1 cellular context compared by ENCODE assay signal in genomic region chr3:6228958-6229683, GRCh38.
TF ChIP-seq lines count a peak whose summit lies in the region.

No MANE protein-coding gene starts in this region.

TF ChIP-seq in GM12878, 131 proteins besides CTCF, POLR2A, EP300 and RAD21 (continued from another document and continues in another):
- TF ChIP-seq REST (IDR thresholded peaks at IDR 0.05; ENCODE audit: low read depth, low read length) = no peak
- TF ChIP-seq E4F1 (IDR thresholded peaks at IDR 0.05; ENCODE audit: borderline replicate concordance, partially characterized antibody) = no peak
- TF ChIP-seq LARP7 (IDR thresholded peaks at IDR 0.05) = no peak
- TF ChIP-seq CREB1 (IDR thresholded peaks at IDR 0.05; ENCODE audit: low read depth) = no peak
- no peak for TF ChIP-seq YBX1 (IDR thresholded peaks at IDR 0.05)
- no peak for TF ChIP-seq BCLAF1 (IDR thresholded peaks at IDR 0.05)
- no peak for TF ChIP-seq ZSCAN29 (IDR thresholded peaks at IDR 0.05)
- no peak for TF ChIP-seq KAT2A (conservative IDR thresholded peaks at IDR 0.05; ENCODE audit: control insufficient read depth, low read depth, low read length)
- TF ChIP-seq BACH1 (IDR thresholded peaks at IDR 0.05; ENCODE audit: borderline replicate concordance) = no peak
- no peak for TF ChIP-seq STAT3 (IDR thresholded peaks at IDR 0.05; ENCODE audit: low read depth, low read length)
- no peak for TF ChIP-seq ELK1 (IDR thresholded peaks at IDR 0.05; ENCODE audit: low read depth, low read length)
- no peak for TF ChIP-seq ZNF687 (IDR thresholded peaks at IDR 0.05)
- no peak for TF ChIP-seq MEF2B (IDR thresholded peaks at IDR 0.05; ENCODE audit: partially characterized antibody, poor library complexity, severe bottlenecking)
- no peak for TF ChIP-seq ZNF274 (IDR thresholded peaks at IDR 0.05; ENCODE audit: insufficient read depth, insufficient read length)
- TF ChIP-seq STAT1 (conservative IDR thresholded peaks at IDR 0.05) = no peak
- TF ChIP-seq POLR2AphosphoS2 (IDR thresholded peaks at IDR 0.05; ENCODE audit: low read depth, low read length) = no peak
- TF ChIP-seq EGR1 (IDR thresholded peaks at IDR 0.05; ENCODE audit: borderline replicate concordance in 1 of 2, low read depth in 2 of 2, low read length in 2 of 2) = no peak
- no peak for TF ChIP-seq EZH2 (IDR thresholded peaks at IDR 0.05; ENCODE audit: borderline replicate concordance, control insufficient read depth, low read depth, low read length)
- no peak for TF ChIP-seq BRCA1 (IDR thresholded peaks at IDR 0.05; ENCODE audit: low read depth, low read length)
- no peak for TF ChIP-seq RELA (IDR thresholded peaks at IDR 0.05; ENCODE audit: borderline replicate concordance, partially characterized antibody)
- TF ChIP-seq RBBP5 (conservative IDR thresholded peaks at IDR 0.05) = no peak
- TF ChIP-seq TCF3 (IDR thresholded peaks at IDR 0.05; ENCODE audit: borderline replicate concordance, insufficient read depth, low read depth, low read length) = no peak
- no peak for TF ChIP-seq IRF3 (IDR thresholded peaks at IDR 0.05)
- TF ChIP-seq KLF5 (IDR thresholded peaks at IDR 0.05; ENCODE audit: partially characterized antibody) = no peak
- TF ChIP-seq TARDBP (IDR thresholded peaks at IDR 0.05; ENCODE audit: borderline replicate concordance) = no peak
- no peak for TF ChIP-seq ZNF384 (IDR thresholded peaks at IDR 0.05; ENCODE audit: borderline replicate concordance, low read depth, low read length)
- no peak for TF ChIP-seq SRF (IDR thresholded peaks at IDR 0.05; ENCODE audit: low read depth in 2 of 2, low read length in 2 of 2)
- TF ChIP-seq HCFC1 (IDR thresholded peaks at IDR 0.05; ENCODE audit: low read length) = no peak
- TF ChIP-seq PAX8 (IDR thresholded peaks at IDR 0.05) = no peak
- TF ChIP-seq SREBF1 (IDR thresholded peaks at IDR 0.05; ENCODE audit: low read length) = no peak
- TF ChIP-seq BCL11A (IDR thresholded peaks at IDR 0.05; ENCODE audit: low read depth, low read length) = peak; percentile 66
- no peak for TF ChIP-seq NR2C2 (IDR thresholded peaks at IDR 0.05; ENCODE audit: borderline replicate concordance, control insufficient read depth, insufficient read length, low read depth)
- TF ChIP-seq NRF1 (conservative IDR thresholded peaks at IDR 0.05; ENCODE audit: low read depth, low read length) = no peak
- TF ChIP-seq NFIC (IDR thresholded peaks at IDR 0.05; ENCODE audit: low read depth, low read length) = peak; percentile 54; the same call in 1 of the 2 replicates
- no peak for TF ChIP-seq KDM1A (IDR thresholded peaks at IDR 0.05; ENCODE audit: borderline replicate concordance)
- TF ChIP-seq MTA3 (IDR thresholded peaks at IDR 0.05; ENCODE audit: borderline replicate concordance, low read length) = no peak
- TF ChIP-seq SIX5 (IDR thresholded peaks at IDR 0.05; ENCODE audit: low read depth, low read length, severe bottlenecking) = no peak
- TF ChIP-seq SIN3A (IDR thresholded peaks at IDR 0.05; ENCODE audit: low read depth, low read length) = no peak
- no peak for TF ChIP-seq CBFB (IDR thresholded peaks at IDR 0.05; ENCODE audit: low read depth)
- TF ChIP-seq USF2 (IDR thresholded peaks at IDR 0.05; ENCODE audit: borderline replicate concordance, low read depth, low read length) = no peak
- no peak for TF ChIP-seq MLLT1 (IDR thresholded peaks at IDR 0.05)
- TF ChIP-seq TAF1 (IDR thresholded peaks at IDR 0.05; ENCODE audit: borderline replicate concordance, low read depth, low read length) = no peak
- no peak for TF ChIP-seq BMI1 (IDR thresholded peaks at IDR 0.05; ENCODE audit: borderline replicate concordance)
- no peak for TF ChIP-seq NFXL1 (IDR thresholded peaks at IDR 0.05; ENCODE audit: borderline replicate concordance)
